14 cellular contexts compared by ENCODE assay signal in the genomic region with DNA sequence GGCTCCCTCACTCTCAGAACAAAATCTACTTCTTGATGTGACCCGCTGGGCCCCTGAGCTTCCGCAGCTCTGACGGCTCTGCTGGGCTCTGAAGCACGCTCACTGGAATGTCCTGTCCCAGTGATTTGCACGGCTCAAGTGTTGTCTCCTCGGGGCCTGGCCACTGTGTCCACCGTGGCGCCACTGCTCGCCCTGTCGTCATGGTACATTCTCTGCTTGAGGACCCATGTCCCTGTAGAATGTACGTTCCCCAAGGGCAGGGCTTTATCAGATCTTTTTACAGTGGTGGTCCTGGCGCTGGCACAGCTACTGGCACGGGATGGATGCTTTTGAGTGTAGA. TPM values are rescaled to one million over a fixed set of nuclear protein-coding genes. Genes with fewer than 3 reads are reported as not detected.
DNase-seq lines count a peak whose midpoint lies in the region; ATAC-seq and TF ChIP-seq lines count a peak whose summit lies in the region.
"Had no signal": no experiment of that assay in that cellular context is flagged by ENCODE, and none has a peak within 500 bp of the region (broad histone marks: within the 10 kb centered on the region; RNA-seq: fewer than 3 reads in every experiment).

No MANE protein-coding gene starts in this region.

- peaks cover 13% of the 10 kb centered on the region for H3K4me1 Mint-ChIP-seq in activated naive CD8-positive, alpha-beta T cell (ENCODE audit: low read depth)
- H3K4me1 Mint-ChIP-seq in activated naive CD8-positive, alpha-beta T cell treated with anti-CD3 and anti-CD28 coated beads for 36 hours = peaks cover 21% of the 10 kb centered on the region
- H3K4me1 Mint-ChIP-seq in naive thymus-derived CD8-positive, alpha-beta T cell = peaks cover 15 to 44% (median 36%) of the 10 kb centered on the region in 4 donors

- H3K27me3 ChIP-seq in heart right ventricle = no peaks in the 10 kb centered on the region
- H3K27me3 ChIP-seq in osteoblast (ENCODE audit: insufficient read depth, low read length) = no peaks in the 10 kb centered on the region
- H3K27me3 ChIP-seq in uterus = no peaks in the 10 kb centered on the region

- H3K36me3 ChIP-seq in heart right ventricle (no peaks in the 10 kb centered on the region), osteoblast (ENCODE audit: insufficient read depth, low read length) (peaks cover 1% of the 10 kb centered on the region), uterus (no peaks in the 10 kb centered on the region)
- H3K36me3 ChIP-seq: WERI-Rb-1 had no signal

- intact Hi-C loops in heart right ventricle (cut with DNase I) (no loop called here), uterus (cut with DNase I; ENCODE audit: low total_unique reads) (no loop called here)

- H3K27ac ChIP-seq in heart right ventricle = peak overlapping the region; percentile 70 to 97 (median 88)
- H3K27ac ChIP-seq in osteoblast (ENCODE audit: low read depth, low read length) = peak overlapping the region; percentile 100
- H3K27ac ChIP-seq in uterus = peak overlapping the region; percentile 83
- H3K27ac ChIP-seq: WERI-Rb-1 had no signal

- H3K9me3 ChIP-seq in heart right ventricle (no peaks in the 10 kb centered on the region), osteoblast (ENCODE audit: low read depth, low read length) (peaks cover 2% of the 10 kb centered on the region), uterus (no peaks in the 10 kb centered on the region)

- H3K4me2 ChIP-seq in osteoblast (ENCODE audit: insufficient read depth, low read length) = peak overlapping the region; percentile 84

- peak in 1 of 8 donors; percentile 40 for ATAC-seq in heart right ventricle
- ATAC-seq in naive thymus-derived CD8-positive, alpha-beta T cell = no peak
- no peak for ATAC-seq in GM18520 (IDR thresholded peaks at IDR 0.05; ENCODE audit: unreplicated experiment)

- no peak overlapping the region for H3K4me3 Mint-ChIP-seq in activated naive CD8-positive, alpha-beta T cell
- no peak overlapping the region for H3K4me3 Mint-ChIP-seq in activated naive CD8-positive, alpha-beta T cell treated with anti-CD3 and anti-CD28 coated beads for 36 hours
- peak overlapping the region in 4 of 10 donors; percentile 18 to 81 (median 40) for H3K4me3 Mint-ChIP-seq in naive thymus-derived CD8-positive, alpha-beta T cell

- peak overlapping the region; percentile 34 for H3K27ac Mint-ChIP-seq in activated naive CD8-positive, alpha-beta T cell
- H3K27ac Mint-ChIP-seq in activated naive CD8-positive, alpha-beta T cell treated with anti-CD3 and anti-CD28 coated beads for 36 hours = no peak overlapping the region
- peak overlapping the region in 3 of 10 donors; percentile 20 to 79 (median 43) for H3K27ac Mint-ChIP-seq in naive thymus-derived CD8-positive, alpha-beta T cell

- no peaks in the 10 kb centered on the region for H3K27me3 Mint-ChIP-seq in activated naive CD8-positive, alpha-beta T cell
- no peaks in the 10 kb centered on the region for H3K27me3 Mint-ChIP-seq in activated naive CD8-positive, alpha-beta T cell treated with anti-CD3 and anti-CD28 coated beads for 36 hours
- no peaks in the 10 kb centered on the region for H3K27me3 Mint-ChIP-seq in naive thymus-derived CD8-positive, alpha-beta T cell

- H3K4me3 ChIP-seq in heart right ventricle = peak overlapping the region in 7 of 10 donors; percentile 15 to 40 (median 34)
- peak overlapping the region; percentile 54 for H3K4me3 ChIP-seq in osteoblast (ENCODE audit: insufficient read depth, low read length)
- no peak overlapping the region for H3K4me3 ChIP-seq in uterus

- TF ChIP-seq POLR2A in uterus (IDR thresholded peaks at IDR 0.05) = no peak

- H2AFZ ChIP-seq in osteoblast (ENCODE audit: low read length) = no peak overlapping the region

- no peak for DNase-seq in activated naive CD8-positive, alpha-beta T cell treated with anti-CD3 and anti-CD28 coated beads for 36 hours
- DNase-seq in heart right ventricle = no peak
- DNase-seq in osteoblast (ENCODE audit: insufficient read length, low spot score, missing footprints) = peak; percentile 66
- DNase-seq in uterus = peak in 1 of 2 donors; percentile 23
- DNase-seq in stimulated activated CD4-positive, alpha-beta T cell treated with anti-CD3 and anti-CD28 coated beads, Interleukin-4, amount 100 ng/mL, for 4 hours = no peak
- no peak for DNase-seq in naive thymus-derived CD8-positive, alpha-beta T cell
- DNase-seq: DMS79; effector memory CD4-positive, alpha-beta T cell; KBM-7; NCI-H2171 treated with DMSO at 0.1 percent for 48 hours; RPMI8226; WERI-Rb-1 had no signal

- peaks cover 3% of the 10 kb centered on the region for H3K36me3 Mint-ChIP-seq in activated naive CD8-positive, alpha-beta T cell
- H3K36me3 Mint-ChIP-seq in activated naive CD8-positive, alpha-beta T cell treated with anti-CD3 and anti-CD28 coated beads for 36 hours = peaks cover 10% of the 10 kb centered on the region
- H3K36me3 Mint-ChIP-seq in naive thymus-derived CD8-positive, alpha-beta T cell = peaks cover 0 to 4% (median 0%) of the 10 kb centered on the region in 3 donors

- no peaks in the 10 kb centered on the region for H4K20me1 ChIP-seq in osteoblast (ENCODE audit: insufficient read depth, low read length)

- WGBS in heart right ventricle, 2 donors = 52 to 55% methylated on average over 13 of the region's 13 CpGs

- H3K9me3 Mint-ChIP-seq in activated naive CD8-positive, alpha-beta T cell (ENCODE audit: low read depth) = no peaks in the 10 kb centered on the region
- H3K9me3 Mint-ChIP-seq in activated naive CD8-positive, alpha-beta T cell treated with anti-CD3 and anti-CD28 coated beads for 36 hours = no peaks in the 10 kb centered on the region
- no peaks in the 10 kb centered on the region for H3K9me3 Mint-ChIP-seq in naive thymus-derived CD8-positive, alpha-beta T cell

- peaks cover 64% of the 10 kb centered on the region for H3K79me2 ChIP-seq in osteoblast (ENCODE audit: insufficient read depth, low read length)

- POLR2A ChIA-PET in naive thymus-derived CD8-positive, alpha-beta T cell (lab: Charles Lee) = interaction anchor here (0.7 to 1.6 kb wide), 2 partner anchors 58 to 59 kb away, joined by 3 to 5 read pairs; no protein-coding TSS in a partner anchor

- TF ChIP-seq CTCF in heart right ventricle (IDR thresholded peaks at IDR 0.05) = no peak
- TF ChIP-seq CTCF in osteoblast (IDR thresholded peaks at IDR 0.05; ENCODE audit: extremely low read depth, low read depth, low read length) = no peak
- TF ChIP-seq CTCF in uterus (IDR thresholded peaks at IDR 0.05) = no peak

- H3K4me1 ChIP-seq in heart right ventricle = peaks cover 15 to 63% (median 44%) of the 10 kb centered on the region in 9 donors
- peaks cover 45% of the 10 kb centered on the region for H3K4me1 ChIP-seq in osteoblast (ENCODE audit: insufficient read depth, low read length)
- H3K4me1 ChIP-seq in uterus = peaks cover 0 to 6% of the 10 kb centered on the region in 2 donors

RNA-seq across cellular contexts. Expression of a gene that starts 12.1 kb away (rescaled TPM):
- total RNA-seq in activated naive CD8-positive, alpha-beta T cell treated with anti-CD3 and anti-CD28 coated beads for 36 hours = 10 to 100 TPM; 15.8 to 16.1 TPM
- 1 to 10 TPM; 4.6 to 8.2 (median 6.3) TPM for total RNA-seq in heart right ventricle
- 1 to 10 TPM; 3.4 to 4.6 TPM for polyA plus RNA-seq in heart right ventricle
- total RNA-seq in osteoblast = 5.1 and 5.3 TPM in 2 replicates
- total RNA-seq in uterus = 10 to 100 TPM in 1 of 4 donors, 1 to 10 TPM in 3; 3.8 to 22.2 (median 6.9) TPM
- total RNA-seq in naive thymus-derived CD8-positive, alpha-beta T cell = 10 to 100 TPM; 12.1 to 13.9 TPM
- 1 to 10 TPM; 3.3 to 5.7 (median 5.3) TPM for polyA plus RNA-seq in naive thymus-derived CD8-positive, alpha-beta T cell

RNA-seq across cellular contexts. Expression of a gene that starts 34.5 kb away (rescaled TPM):
- total RNA-seq in activated naive CD8-positive, alpha-beta T cell treated with anti-CD3 and anti-CD28 coated beads for 36 hours = 1 to 10 TPM; 5.1 TPM
- total RNA-seq in heart right ventricle (10 to 100 TPM in 3 of 10 donors, 1 to 10 TPM in 7; 6.5 to 11.8 (median 9.3) TPM), osteoblast (3.8 and 4.0 TPM in 2 replicates), uterus (10 to 100 TPM in 1 of 4 donors, 1 to 10 TPM in 3; 2.4 to 17.5 (median 6.7) TPM)
- 1 to 10 TPM; 3.2 to 8.6 TPM for polyA plus RNA-seq in heart right ventricle
- 10 to 100 TPM; 24.2 to 25.7 TPM for total RNA-seq in naive thymus-derived CD8-positive, alpha-beta T cell
- 1 to 10 TPM; 1.2 to 2.0 (median 1.9) TPM for polyA plus RNA-seq in naive thymus-derived CD8-positive, alpha-beta T cell

RNA-seq across cellular contexts. Expression of a gene that starts 36.3 kb away (rescaled TPM):
- not detected for total RNA-seq in activated naive CD8-positive, alpha-beta T cell treated with anti-CD3 and anti-CD28 coated beads for 36 hours
- 1 to 10 TPM in 5 of 10 donors, under 1 TPM in 5; 0.13 to 4.5 (median 0.89) TPM for total RNA-seq in heart right ventricle
- 10 to 100 TPM in 1 of 2 donors, 1 to 10 TPM in 1; 2.5 to 13.8 TPM for polyA plus RNA-seq in heart right ventricle
- 0.36 and 2.1 TPM in 2 replicates for total RNA-seq in osteoblast
- total RNA-seq in uterus = 1 to 10 TPM in 1 of 4 donors, under 1 TPM in 1, not detected in 2; 0.26 to 7.5 TPM
- not detected for total RNA-seq in naive thymus-derived CD8-positive, alpha-beta T cell
- polyA plus RNA-seq in naive thymus-derived CD8-positive, alpha-beta T cell = under 1 TPM in 2 of 3 donors, not detected in 1; 0.09 to 0.27 TPM

RNA-seq across cellular contexts. Expression of a gene that starts 42.3 kb away (rescaled TPM):
- not detected for total RNA-seq in activated naive CD8-positive, alpha-beta T cell treated with anti-CD3 and anti-CD28 coated beads for 36 hours
- total RNA-seq in heart right ventricle = 10 to 100 TPM in 3 of 10 donors, 1 to 10 TPM in 6, under 1 TPM in 1; 0.68 to 42.1 (median 4.5) TPM
- polyA plus RNA-seq in heart right ventricle = 100 to 1,000 TPM; 154 to 161 TPM
- total RNA-seq in osteoblast = 6.9 and 15.9 TPM in 2 replicates
- total RNA-seq in uterus = under 1 TPM in 3 of 4 donors, not detected in 1; 0.26 to 0.69 (median 0.67) TPM
- total RNA-seq in naive thymus-derived CD8-positive, alpha-beta T cell = not detected
- 1 to 10 TPM in 1 of 3 donors, under 1 TPM in 1, not detected in 1; 0.55 to 1.1 TPM for polyA plus RNA-seq in naive thymus-derived CD8-positive, alpha-beta T cell

Comparison
In these comparisons a context has a peak if more than half of its experiments do, and no peak if none do; other contexts are left out.
1. H3K4me3 ChIP-seq: peak in heart right ventricle (7 of 10) and osteoblast (single experiment); none in uterus (0 of 2).
2. Peak in every context shown above with its lines, with median percentiles within 50 percentile points of each other: H3K27ac ChIP-seq.